23 cellular contexts compared by ENCODE assay signal in the genomic region with DNA sequence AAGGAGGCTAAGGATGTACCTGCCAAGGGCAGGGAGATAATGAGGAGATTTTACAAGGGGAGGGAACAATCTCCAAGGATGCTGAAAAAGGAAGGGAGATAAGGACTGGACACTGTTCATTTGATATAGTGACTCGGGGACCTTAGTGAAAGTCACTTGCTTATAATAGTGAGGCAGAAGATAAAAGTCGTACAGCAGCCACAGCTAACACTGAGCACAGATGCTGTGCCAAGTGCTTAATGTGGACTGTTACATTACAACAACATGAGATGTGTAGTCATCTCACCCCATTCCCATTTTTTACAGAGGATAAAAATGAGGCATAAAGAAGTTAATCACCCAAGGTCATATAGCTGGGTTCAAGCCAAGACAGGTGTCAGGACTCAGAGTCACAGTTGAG.
"Had no signal": no experiment of that assay in that cellular context is flagged by ENCODE, and none has a peak within 500 bp of the region (broad histone marks: within the 10 kb centered on the region; RNA-seq: fewer than 3 reads in every experiment).

No MANE protein-coding gene starts in this region.

- H3K79me2 ChIP-seq: hepatocyte had no signal

- ATAC-seq: lower lobe of right lung; naive thymus-derived CD8-positive, alpha-beta T cell; pancreas; sciatic nerve; stimulated activated effector memory CD8-positive, alpha-beta T cell treated with anti-CD3 and anti-CD28 coated beads, Interleukin-12 subunit alpha, Interleukin-12 subunit beta, amount 100 ng/mL, for 72 hours; upper lobe of right lung had no signal

- H3K4me2 ChIP-seq: hepatocyte had no signal

- H3K4me3 ChIP-seq: hepatocyte, lower lobe of right lung, pancreas, prostate gland, skin epidermis, spleen, suprapubic skin, thoracic aorta, tibial artery, upper lobe of right lung had no signal

- H3K4me1 ChIP-seq: lower lobe of right lung, pancreas, prostate gland, suprapubic skin, tibial artery, upper lobe of right lung had no signal

- H3K9me3 ChIP-seq: lower lobe of right lung, pancreas, prostate gland, spleen, suprapubic skin, thoracic aorta, tibial artery, upper lobe of right lung had no signal

- DNase-seq: head of caudate nucleus; islet precursor cell; lower lobe of right lung; mammary epithelial cell; mesenchymal stem cell; naive thymus-derived CD8-positive, alpha-beta T cell; nucleus accumbens; pancreas; posterior cingulate gyrus; retina; spleen; stimulated activated CD4-positive, alpha-beta T cell treated with anti-CD3 and anti-CD28 coated beads, Interleukin-4, amount 100 ng/mL, for 24 hours; stimulated activated naive CD4-positive, alpha-beta T cell; tibial artery; trophoblast cell; upper lobe of right lung had no signal

- H2AFZ ChIP-seq: hepatocyte had no signal

- H3K27me3 ChIP-seq: hepatocyte, pancreas, spleen, suprapubic skin, tibial artery, upper lobe of right lung had no signal

- H3K36me3 ChIP-seq: lower lobe of right lung, pancreas, prostate gland, spleen, suprapubic skin, thoracic aorta, tibial artery, upper lobe of right lung had no signal

- H3K27ac ChIP-seq: hepatocyte, lower lobe of right lung, pancreas, prostate gland, skin epidermis, spleen, suprapubic skin, thoracic aorta, tibial artery, upper lobe of right lung had no signal
